In genomic region chr2:25999406-25999805, GRCh38 we compare ENCODE assay signal across 1 cellular context.
TF ChIP-seq lines count a peak whose summit lies in the region.

No MANE protein-coding gene starts in this region.

TF ChIP-seq in H1, 55 proteins besides CTCF, POLR2A, EP300 and RAD21:
- TF ChIP-seq CEBPB (IDR thresholded peaks at IDR 0.05; ENCODE audit: low read depth, low read length), result peak; percentile 66; the same call in 1 of the 2 replicates
